In the genomic region with DNA sequence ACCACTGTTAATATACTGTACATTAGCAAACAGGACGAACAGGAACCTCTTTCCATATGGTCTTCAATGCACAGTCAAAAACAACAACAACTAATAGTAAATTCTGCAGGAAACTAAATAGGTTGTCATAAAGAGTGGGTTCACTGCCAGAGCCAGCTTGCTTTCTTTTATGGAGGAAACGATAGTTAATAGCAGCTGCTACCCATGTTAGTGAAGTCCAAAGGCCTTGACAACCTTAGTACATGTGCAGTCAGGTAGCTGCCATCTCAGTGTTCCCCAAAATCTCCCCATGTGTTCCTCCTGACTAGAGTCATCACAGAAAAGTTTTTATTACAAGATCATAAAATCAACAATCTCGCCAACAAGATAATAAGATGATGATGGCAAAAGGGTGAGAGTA, we compare ENCODE assay signal across 12 cellular contexts. TPM values are rescaled to one million over a fixed set of nuclear protein-coding genes. Genes with fewer than 3 reads are reported as not detected.
"Had no signal": no experiment of that assay in that cellular context is flagged by ENCODE, and none has a peak within 500 bp of the region (broad histone marks: within the 10 kb centered on the region; RNA-seq: fewer than 3 reads in every experiment).

No MANE protein-coding gene starts in this region.

- H3K36me3 ChIP-seq: HAP-1 had no signal

- ATAC-seq: HCT116, K562 had no signal

- DNase-seq: GM23248, GOT3, H7, HFFc6, IMR-90, KG1 had no signal

- H3K4me3 ChIP-seq: GM23248, HAP-1, K562 had no signal

- H3K4me1 ChIP-seq: HAP-1 had no signal

- H3K27ac ChIP-seq: GM23248 had no signal

- FAIRE-seq: HTR-8/SVneo, K562 had no signal

- H3K9me3 ChIP-seq: HAP-1 had no signal

RNA-seq across cellular contexts. Expression of a gene that starts 16.6 kb away (rescaled TPM):
- total RNA-seq: GM23248, H4, H7, HFFc6, HT-29, IMR-90 had no signal
- polyA plus RNA-seq: GM23248, IMR-90 had no signal

RNA-seq across cellular contexts. Expression of a gene that starts 16.6 kb away (rescaled TPM):
- total RNA-seq: GM23248, H4, HFFc6, HT-29 had no signal
- polyA plus RNA-seq: GM23248 had no signal

RNA-seq across cellular contexts. Expression of a gene that starts 46.3 kb away (rescaled TPM):
- total RNA-seq: GM23248, H4, HT-29, IMR-90 had no signal
